In the genomic region with DNA sequence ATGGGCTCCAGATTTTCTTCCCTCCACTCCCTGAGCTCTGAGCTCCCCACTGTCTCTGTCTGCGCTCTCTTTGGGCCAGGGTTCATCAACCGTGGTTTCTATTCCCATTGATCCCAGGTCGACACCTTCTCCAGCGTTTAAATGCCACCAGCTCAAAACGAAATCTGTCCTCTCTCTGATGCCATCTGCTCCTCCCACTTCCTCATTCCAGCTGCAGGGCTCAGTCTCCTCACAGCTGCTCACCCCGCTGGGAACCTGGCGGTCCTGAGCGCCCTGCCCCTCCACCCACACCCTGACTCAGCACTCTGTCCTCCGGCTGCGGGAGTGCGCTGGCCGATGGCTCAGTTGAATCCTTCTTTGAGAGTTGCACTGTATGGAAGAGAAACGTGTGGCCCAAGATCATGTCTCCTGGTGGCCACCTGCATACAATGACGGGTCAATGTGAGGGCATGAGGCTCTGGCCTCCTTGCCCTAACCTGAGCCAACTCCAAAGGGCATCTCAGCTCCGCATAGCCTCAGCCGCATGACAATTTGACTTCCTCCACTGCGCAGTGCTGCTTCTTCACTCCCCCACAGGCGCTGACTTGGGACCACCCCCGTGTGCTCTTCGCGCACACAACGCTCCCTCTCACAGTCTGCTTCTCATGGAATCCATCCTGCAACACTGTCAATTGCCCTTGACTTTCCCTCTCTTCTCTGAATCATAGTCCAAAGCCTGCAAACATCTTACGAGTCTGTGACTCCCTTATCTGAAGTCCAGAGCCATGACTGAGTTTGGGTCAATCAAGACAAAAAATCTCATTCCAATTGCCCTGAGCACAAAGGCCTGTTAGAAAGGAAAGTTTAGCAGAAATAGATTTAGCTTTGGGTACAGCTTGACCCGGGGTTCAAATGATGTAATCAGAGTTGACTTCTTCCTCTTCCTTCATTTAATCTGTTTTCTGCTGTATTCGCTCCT, we compare ENCODE assay signal across 1 cellular context.
TF ChIP-seq lines count a peak whose summit lies in the region.

No MANE protein-coding gene starts in this region.

TF ChIP-seq in K562, 482 proteins besides CTCF, POLR2A, EP300 and RAD21 (continued from another document and continues in another):
- TF ChIP-seq, protein P1, sequence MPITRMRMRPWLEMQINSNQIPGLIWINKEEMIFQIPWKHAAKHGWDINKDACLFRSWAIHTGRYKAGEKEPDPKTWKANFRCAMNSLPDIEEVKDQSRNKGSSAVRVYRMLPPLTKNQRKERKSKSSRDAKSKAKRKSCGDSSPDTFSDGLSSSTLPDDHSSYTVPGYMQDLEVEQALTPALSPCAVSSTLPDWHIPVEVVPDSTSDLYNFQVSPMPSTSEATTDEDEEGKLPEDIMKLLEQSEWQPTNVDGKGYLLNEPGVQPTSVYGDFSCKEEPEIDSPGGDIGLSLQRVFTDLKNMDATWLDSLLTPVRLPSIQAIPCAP (CRISPR knock-in tag; IDR thresholded peaks at IDR 0.05; ENCODE audit: borderline replicate concordance): no peak
- TF ChIP-seq FOXM1 (IDR thresholded peaks at IDR 0.05; ENCODE audit: low read depth) (no peak), FOXM1 (CRISPR knock-in tag; IDR thresholded peaks at IDR 0.05; ENCODE audit: low read depth) (no peak), KAT7 (CRISPR knock-in tag; IDR thresholded peaks at IDR 0.05; ENCODE audit: borderline replicate concordance) (no peak), RCOR1 (IDR thresholded peaks at IDR 0.05; ENCODE audit: borderline replicate concordance in 1 of 2, low read depth in 2 of 2, low read length in 2 of 2) (peak in 1 of 2 experiments; percentile 82; a peak in 3 of 4 replicates), BRD4 (IDR thresholded peaks at IDR 0.05) (no peak), SIRT6 (IDR thresholded peaks at IDR 0.05; ENCODE audit: low read depth, low read length) (no peak), CREBBP (IDR thresholded peaks at IDR 0.05; ENCODE audit: low read depth, low read length) (no peak), BMI1 (IDR thresholded peaks at IDR 0.05; ENCODE audit: low read length) (no peak), MCM2 (IDR thresholded peaks at IDR 0.05; ENCODE audit: low read depth) (no peak), POLR2H (tag; IDR thresholded peaks at IDR 0.05; ENCODE audit: low read depth) (no peak), RBM14 (IDR thresholded peaks at IDR 0.05; ENCODE audit: borderline replicate concordance, insufficient read depth, low read depth, low read length) (no peak), BACH1 (tag; IDR thresholded peaks at IDR 0.05) (peak; percentile 96), SLC30A9 (CRISPR knock-in tag; IDR thresholded peaks at IDR 0.05) (no peak), ZNF143 (CRISPR knock-in tag; IDR thresholded peaks at IDR 0.05) (no peak), HDAC3 (IDR thresholded peaks at IDR 0.05; ENCODE audit: borderline replicate concordance, partially characterized antibody) (no peak), NFE2 (IDR thresholded peaks at IDR 0.05; ENCODE audit: low read depth) (peak; percentile 100), ZFP36 (IDR thresholded peaks at IDR 0.05; ENCODE audit: low read depth, low read length, partially characterized antibody) (peak; percentile 14), SREBF1 (IDR thresholded peaks at IDR 0.05; ENCODE audit: borderline replicate concordance, low read depth, low read length) (no peak), JUNB (CRISPR knock-in tag; conservative IDR thresholded peaks at IDR 0.05) (no peak), ZNF146 (CRISPR knock-in tag; IDR thresholded peaks at IDR 0.05; ENCODE audit: unreplicated experiment) (no peak), NCOA1 (IDR thresholded peaks at IDR 0.05; ENCODE audit: low read depth) (0 out of 2 replicates have a peak, but pooled peaks have one; percentile 31), LCOR (CRISPR knock-in tag; IDR thresholded peaks at IDR 0.05) (0 out of 2 replicates have a peak, but pooled peaks have one; percentile 48), ZNF644 (tag; IDR thresholded peaks at IDR 0.05; ENCODE audit: low read depth) (no peak), RBM15 (IDR thresholded peaks at IDR 0.05; ENCODE audit: insufficient read depth, low read length) (no peak), ZNF583 (CRISPR knock-in tag; IDR thresholded peaks at IDR 0.05) (0 out of 2 replicates have a peak, but pooled peaks have one; percentile 29), ETS2 (tag; IDR thresholded peaks at IDR 0.05; ENCODE audit: borderline replicate concordance, poor library complexity, severe bottlenecking) (no peak), IRF2 (CRISPR knock-in tag; IDR thresholded peaks at IDR 0.05) (no peak), STAT5A (IDR thresholded peaks at IDR 0.05; ENCODE audit: borderline replicate concordance, low read length) (peak; percentile 34; the same call in 1 of the 2 replicates), MYC (IDR thresholded peaks at IDR 0.05; ENCODE audit: low read depth, low read length) (peak; percentile 57), MYC (CRISPR knock-in tag; IDR thresholded peaks at IDR 0.05; ENCODE audit: borderline replicate concordance, low read depth) (0 out of 2 replicates have a peak, but pooled peaks have one; percentile 18), PML (IDR thresholded peaks at IDR 0.05; ENCODE audit: low read length) (peak; percentile 31; the same call in 1 of the 2 replicates), RBM39 (optimal IDR thresholded peaks at IDR 0.05; ENCODE audit: low read depth, low read length) (no peak), ZNF507 (tag; conservative IDR thresholded peaks at IDR 0.05) (no peak), DACH1 (IDR thresholded peaks at IDR 0.05; ENCODE audit: partially characterized antibody) (peak; percentile 96), RBFOX2 (IDR thresholded peaks at IDR 0.05; ENCODE audit: low read depth, low read length) (peak; percentile 74)
- TF ChIP-seq, protein P2, sequence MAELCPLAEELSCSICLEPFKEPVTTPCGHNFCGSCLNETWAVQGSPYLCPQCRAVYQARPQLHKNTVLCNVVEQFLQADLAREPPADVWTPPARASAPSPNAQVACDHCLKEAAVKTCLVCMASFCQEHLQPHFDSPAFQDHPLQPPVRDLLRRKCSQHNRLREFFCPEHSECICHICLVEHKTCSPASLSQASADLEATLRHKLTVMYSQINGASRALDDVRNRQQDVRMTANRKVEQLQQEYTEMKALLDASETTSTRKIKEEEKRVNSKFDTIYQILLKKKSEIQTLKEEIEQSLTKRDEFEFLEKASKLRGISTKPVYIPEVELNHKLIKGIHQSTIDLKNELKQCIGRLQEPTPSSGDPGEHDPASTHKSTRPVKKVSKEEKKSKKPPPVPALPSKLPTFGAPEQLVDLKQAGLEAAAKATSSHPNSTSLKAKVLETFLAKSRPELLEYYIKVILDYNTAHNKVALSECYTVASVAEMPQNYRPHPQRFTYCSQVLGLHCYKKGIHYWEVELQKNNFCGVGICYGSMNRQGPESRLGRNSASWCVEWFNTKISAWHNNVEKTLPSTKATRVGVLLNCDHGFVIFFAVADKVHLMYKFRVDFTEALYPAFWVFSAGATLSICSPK (IDR thresholded peaks at IDR 0.05; ENCODE audit: borderline replicate concordance): no peak
- TF ChIP-seq, protein P3, sequence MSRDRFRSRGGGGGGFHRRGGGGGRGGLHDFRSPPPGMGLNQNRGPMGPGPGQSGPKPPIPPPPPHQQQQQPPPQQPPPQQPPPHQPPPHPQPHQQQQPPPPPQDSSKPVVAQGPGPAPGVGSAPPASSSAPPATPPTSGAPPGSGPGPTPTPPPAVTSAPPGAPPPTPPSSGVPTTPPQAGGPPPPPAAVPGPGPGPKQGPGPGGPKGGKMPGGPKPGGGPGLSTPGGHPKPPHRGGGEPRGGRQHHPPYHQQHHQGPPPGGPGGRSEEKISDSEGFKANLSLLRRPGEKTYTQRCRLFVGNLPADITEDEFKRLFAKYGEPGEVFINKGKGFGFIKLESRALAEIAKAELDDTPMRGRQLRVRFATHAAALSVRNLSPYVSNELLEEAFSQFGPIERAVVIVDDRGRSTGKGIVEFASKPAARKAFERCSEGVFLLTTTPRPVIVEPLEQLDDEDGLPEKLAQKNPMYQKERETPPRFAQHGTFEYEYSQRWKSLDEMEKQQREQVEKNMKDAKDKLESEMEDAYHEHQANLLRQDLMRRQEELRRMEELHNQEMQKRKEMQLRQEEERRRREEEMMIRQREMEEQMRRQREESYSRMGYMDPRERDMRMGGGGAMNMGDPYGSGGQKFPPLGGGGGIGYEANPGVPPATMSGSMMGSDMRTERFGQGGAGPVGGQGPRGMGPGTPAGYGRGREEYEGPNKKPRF (IDR thresholded peaks at IDR 0.05; ENCODE audit: low read depth, low read length): no peak
- TF ChIP-seq, protein P4, sequence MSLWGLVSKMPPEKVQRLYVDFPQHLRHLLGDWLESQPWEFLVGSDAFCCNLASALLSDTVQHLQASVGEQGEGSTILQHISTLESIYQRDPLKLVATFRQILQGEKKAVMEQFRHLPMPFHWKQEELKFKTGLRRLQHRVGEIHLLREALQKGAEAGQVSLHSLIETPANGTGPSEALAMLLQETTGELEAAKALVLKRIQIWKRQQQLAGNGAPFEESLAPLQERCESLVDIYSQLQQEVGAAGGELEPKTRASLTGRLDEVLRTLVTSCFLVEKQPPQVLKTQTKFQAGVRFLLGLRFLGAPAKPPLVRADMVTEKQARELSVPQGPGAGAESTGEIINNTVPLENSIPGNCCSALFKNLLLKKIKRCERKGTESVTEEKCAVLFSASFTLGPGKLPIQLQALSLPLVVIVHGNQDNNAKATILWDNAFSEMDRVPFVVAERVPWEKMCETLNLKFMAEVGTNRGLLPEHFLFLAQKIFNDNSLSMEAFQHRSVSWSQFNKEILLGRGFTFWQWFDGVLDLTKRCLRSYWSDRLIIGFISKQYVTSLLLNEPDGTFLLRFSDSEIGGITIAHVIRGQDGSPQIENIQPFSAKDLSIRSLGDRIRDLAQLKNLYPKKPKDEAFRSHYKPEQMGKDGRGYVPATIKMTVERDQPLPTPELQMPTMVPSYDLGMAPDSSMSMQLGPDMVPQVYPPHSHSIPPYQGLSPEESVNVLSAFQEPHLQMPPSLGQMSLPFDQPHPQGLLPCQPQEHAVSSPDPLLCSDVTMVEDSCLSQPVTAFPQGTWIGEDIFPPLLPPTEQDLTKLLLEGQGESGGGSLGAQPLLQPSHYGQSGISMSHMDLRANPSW (CRISPR knock-in tag; IDR thresholded peaks at IDR 0.05): no peak
- TF ChIP-seq, protein P5, sequence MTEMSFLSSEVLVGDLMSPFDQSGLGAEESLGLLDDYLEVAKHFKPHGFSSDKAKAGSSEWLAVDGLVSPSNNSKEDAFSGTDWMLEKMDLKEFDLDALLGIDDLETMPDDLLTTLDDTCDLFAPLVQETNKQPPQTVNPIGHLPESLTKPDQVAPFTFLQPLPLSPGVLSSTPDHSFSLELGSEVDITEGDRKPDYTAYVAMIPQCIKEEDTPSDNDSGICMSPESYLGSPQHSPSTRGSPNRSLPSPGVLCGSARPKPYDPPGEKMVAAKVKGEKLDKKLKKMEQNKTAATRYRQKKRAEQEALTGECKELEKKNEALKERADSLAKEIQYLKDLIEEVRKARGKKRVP (CRISPR knock-in tag; IDR thresholded peaks at IDR 0.05): no peak
- TF ChIP-seq, protein P6, sequence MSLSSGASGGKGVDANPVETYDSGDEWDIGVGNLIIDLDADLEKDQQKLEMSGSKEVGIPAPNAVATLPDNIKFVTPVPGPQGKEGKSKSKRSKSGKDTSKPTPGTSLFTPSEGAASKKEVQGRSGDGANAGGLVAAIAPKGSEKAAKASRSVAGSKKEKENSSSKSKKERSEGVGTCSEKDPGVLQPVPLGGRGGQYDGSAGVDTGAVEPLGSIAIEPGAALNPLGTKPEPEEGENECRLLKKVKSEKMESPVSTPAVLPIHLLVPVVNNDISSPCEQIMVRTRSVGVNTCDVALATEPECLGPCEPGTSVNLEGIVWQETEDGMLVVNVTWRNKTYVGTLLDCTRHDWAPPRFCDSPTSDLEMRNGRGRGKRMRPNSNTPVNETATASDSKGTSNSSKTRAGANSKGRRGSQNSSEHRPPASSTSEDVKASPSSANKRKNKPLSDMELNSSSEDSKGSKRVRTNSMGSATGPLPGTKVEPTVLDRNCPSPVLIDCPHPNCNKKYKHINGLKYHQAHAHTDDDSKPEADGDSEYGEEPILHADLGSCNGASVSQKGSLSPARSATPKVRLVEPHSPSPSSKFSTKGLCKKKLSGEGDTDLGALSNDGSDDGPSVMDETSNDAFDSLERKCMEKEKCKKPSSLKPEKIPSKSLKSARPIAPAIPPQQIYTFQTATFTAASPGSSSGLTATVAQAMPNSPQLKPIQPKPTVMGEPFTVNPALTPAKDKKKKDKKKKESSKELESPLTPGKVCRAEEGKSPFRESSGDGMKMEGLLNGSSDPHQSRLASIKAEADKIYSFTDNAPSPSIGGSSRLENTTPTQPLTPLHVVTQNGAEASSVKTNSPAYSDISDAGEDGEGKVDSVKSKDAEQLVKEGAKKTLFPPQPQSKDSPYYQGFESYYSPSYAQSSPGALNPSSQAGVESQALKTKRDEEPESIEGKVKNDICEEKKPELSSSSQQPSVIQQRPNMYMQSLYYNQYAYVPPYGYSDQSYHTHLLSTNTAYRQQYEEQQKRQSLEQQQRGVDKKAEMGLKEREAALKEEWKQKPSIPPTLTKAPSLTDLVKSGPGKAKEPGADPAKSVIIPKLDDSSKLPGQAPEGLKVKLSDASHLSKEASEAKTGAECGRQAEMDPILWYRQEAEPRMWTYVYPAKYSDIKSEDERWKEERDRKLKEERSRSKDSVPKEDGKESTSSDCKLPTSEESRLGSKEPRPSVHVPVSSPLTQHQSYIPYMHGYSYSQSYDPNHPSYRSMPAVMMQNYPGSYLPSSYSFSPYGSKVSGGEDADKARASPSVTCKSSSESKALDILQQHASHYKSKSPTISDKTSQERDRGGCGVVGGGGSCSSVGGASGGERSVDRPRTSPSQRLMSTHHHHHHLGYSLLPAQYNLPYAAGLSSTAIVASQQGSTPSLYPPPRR (CRISPR knock-in tag; IDR thresholded peaks at IDR 0.05; ENCODE audit: borderline replicate concordance): no peak
